Comparison of ENCODE assay signal across 3 cellular contexts in genomic region chr4:141193516-141193915, GRCh38.
"Had no signal": no experiment of that assay in that cellular context is flagged by ENCODE, and none has a peak within 500 bp of the region (broad histone marks: within the 10 kb centered on the region; RNA-seq: fewer than 3 reads in every experiment).

No MANE protein-coding gene starts in this region.

- DNase-seq: H9, HCEC 1CT, IMR-90 had no signal
